In the genomic region with DNA sequence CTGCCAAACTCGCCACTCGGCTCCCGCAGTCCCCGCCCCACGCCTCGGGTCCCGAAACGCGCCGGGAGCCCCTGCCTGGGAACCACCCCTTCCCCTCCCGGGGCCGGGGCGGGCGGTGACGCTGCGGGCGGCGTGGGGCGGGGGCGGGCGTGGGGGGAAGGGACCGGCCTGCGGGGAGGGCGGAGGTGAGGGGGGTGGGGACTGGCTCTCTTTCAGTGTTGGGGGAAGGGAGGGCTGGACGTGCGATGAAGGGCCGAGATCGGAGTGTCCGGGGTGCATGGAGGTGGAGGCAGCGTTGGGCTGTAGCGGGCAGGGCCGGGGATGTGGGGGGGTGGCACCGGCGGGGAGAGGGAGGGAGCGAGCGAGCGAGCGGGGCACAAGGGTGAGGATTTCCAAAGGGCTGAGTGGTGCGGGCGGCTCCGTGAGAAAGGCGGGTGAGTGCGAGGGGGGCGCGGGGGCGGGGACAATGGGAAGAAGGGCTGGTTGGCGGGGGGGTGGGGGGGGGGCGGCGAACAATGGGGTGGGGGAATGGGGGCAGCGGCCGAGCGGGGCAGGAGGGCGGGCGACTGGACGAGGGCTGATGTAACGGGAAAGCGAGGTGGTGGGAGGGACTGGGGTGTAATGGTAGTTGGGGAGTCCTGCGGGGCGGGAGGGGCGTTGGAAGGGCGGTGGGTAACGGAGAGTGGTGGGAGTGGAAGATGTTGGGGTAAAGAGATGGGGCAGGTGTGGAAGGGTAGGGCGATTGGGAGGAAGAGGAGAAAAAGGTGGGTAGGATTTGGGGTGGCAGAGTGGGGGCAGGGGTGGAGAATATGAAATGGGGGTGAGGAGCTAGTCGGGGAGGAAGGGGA, we compare ENCODE assay signal across 1 cellular context.
A peak's percentile ranks its signal among the peaks of the same experiment; 100 is the strongest.
TF ChIP-seq lines count a peak whose summit lies in the region.

No MANE protein-coding gene starts in this region.

TF ChIP-seq in H1, 55 proteins besides CTCF, POLR2A, EP300 and RAD21:
- TF ChIP-seq JUND (IDR thresholded peaks at IDR 0.05; ENCODE audit: low read length) = no peak
- 0 out of 2 replicates have a peak, but pooled peaks have one; percentile 22 for TF ChIP-seq RBBP5 (IDR thresholded peaks at IDR 0.05; ENCODE audit: borderline replicate concordance, low read depth, low read length)
- TF ChIP-seq BCL11A (IDR thresholded peaks at IDR 0.05; ENCODE audit: low read depth in 2 of 2, low read length in 2 of 2) = no peak
- no peak for TF ChIP-seq CTBP2 (IDR thresholded peaks at IDR 0.05; ENCODE audit: borderline replicate concordance, insufficient read depth, insufficient read length, low read length)
- TF ChIP-seq KDM4A (IDR thresholded peaks at IDR 0.05; ENCODE audit: low read depth, low read length, severe bottlenecking) = peak; percentile 49
- TF ChIP-seq SAP30 (IDR thresholded peaks at IDR 0.05; ENCODE audit: insufficient read depth, insufficient replicate concordance, low read length) = peak; percentile 48
- 0 out of 4 replicates have a peak, but pooled peaks of 1 of the 2 experiments have one; percentile 6 for TF ChIP-seq SIN3A (conservative IDR thresholded peaks at IDR 0.05 in 1 of 2, IDR thresholded peaks at IDR 0.05 in 1 of 2; ENCODE audit: low read depth in 1 of 2, low read length in 2 of 2)
- peak; percentile 17 for TF ChIP-seq TAF7 (optimal IDR thresholded peaks at IDR 0.05; ENCODE audit: borderline replicate concordance, low read depth, low read length)
